Comparison of ENCODE assay signal across 9 cellular contexts in the genomic region with DNA sequence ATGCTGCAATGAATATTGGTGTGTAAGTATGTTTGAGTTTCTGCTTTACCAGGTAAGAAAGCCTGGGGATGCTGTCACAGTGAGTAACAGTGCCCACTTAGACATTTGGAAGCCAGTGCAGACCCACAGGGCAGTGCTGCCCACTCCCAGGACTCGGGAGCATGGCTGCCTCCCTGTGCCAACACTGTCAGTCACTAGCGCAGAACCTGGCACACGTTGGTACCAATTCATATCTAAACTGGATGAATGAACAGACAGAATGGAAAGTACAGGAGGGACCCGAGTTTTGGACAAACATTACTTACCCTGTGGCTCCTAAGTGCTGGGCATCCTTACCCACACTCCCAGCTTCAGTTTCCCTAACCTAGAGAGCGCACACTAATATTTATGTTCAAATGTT. TPM values are rescaled to one million over a fixed set of nuclear protein-coding genes. Genes with fewer than 3 reads are reported as not detected.
DNase-seq lines count a peak whose midpoint lies in the region; ATAC-seq, FAIRE-seq and TF ChIP-seq lines count a peak whose summit lies in the region.
"Had no signal": no experiment of that assay in that cellular context is flagged by ENCODE, and none has a peak within 500 bp of the region (broad histone marks: within the 10 kb centered on the region; RNA-seq: fewer than 3 reads in every experiment).

No MANE protein-coding gene starts in this region.

- no peak overlapping the region for H2BK15ac ChIP-seq in H9 (ENCODE audit: low read depth, low read length)

- no peak overlapping the region for H4K91ac ChIP-seq in H9 (ENCODE audit: insufficient read length, low read depth, low read length)

- H2BK12ac ChIP-seq in H9 (ENCODE audit: insufficient read length, low read depth, low read length) = no peak overlapping the region

- H3K27me3 Mint-ChIP-seq in H9 (ENCODE audit: low read depth) = peaks cover 71% of the 10 kb centered on the region
- no peaks in the 10 kb centered on the region for H3K27me3 Mint-ChIP-seq in activated T-helper 17 cell treated with anti-CD3 and anti-CD28 coated beads, Interleukin-2, amount 50 U/mL, for 72 hours

- H3K4me2 ChIP-seq in H9 (ENCODE audit: insufficient read depth, insufficient read length, low read length) (no peak overlapping the region), smooth muscle cell (peak overlapping the region; percentile 86)

- H2BK120ac ChIP-seq in H9 (ENCODE audit: low read depth, low read length, poor library complexity, severe bottlenecking) = no peak overlapping the region

- H3K18ac ChIP-seq in H9 (ENCODE audit: insufficient read length, low read depth, low read length) = no peak overlapping the region

- H3K4me1 ChIP-seq in H9 (ENCODE audit: insufficient read depth, low read length) (no peaks in the 10 kb centered on the region), right atrium auricular region (peaks cover 5 to 46% of the 10 kb centered on the region in 2 donors), smooth muscle cell (ENCODE audit: low read depth) (peaks cover 21% of the 10 kb centered on the region)

- H3K27me3 ChIP-seq in H9 (ENCODE audit: insufficient read depth, low read length) (peaks cover 39% of the 10 kb centered on the region), right atrium auricular region (no peaks in the 10 kb centered on the region), smooth muscle cell (ENCODE audit: low read depth) (peaks cover 51% of the 10 kb centered on the region)

- no peaks in the 10 kb centered on the region for H3K79me2 ChIP-seq in H9 (ENCODE audit: insufficient read depth, low read length)
- H3K79me2 ChIP-seq in smooth muscle cell (ENCODE audit: low read depth) = no peaks in the 10 kb centered on the region

- no peak for ATAC-seq in activated T-helper 17 cell treated with anti-CD3 and anti-CD28 coated beads, Interleukin-2, amount 50 U/mL, for 72 hours (replicated peaks)
- ATAC-seq in HG02798 (IDR thresholded peaks at IDR 0.05; ENCODE audit: poor library complexity, unreplicated experiment) = no peak

- H4K8ac ChIP-seq in H9 (replicated peaks; ENCODE audit: insufficient read length, low read depth, low read length) = no peak overlapping the region

- no peaks in the 10 kb centered on the region; a peak in 1 of 7 replicates for H3K36me3 Mint-ChIP-seq in H9 (ENCODE audit: insufficient read depth in 1 of 3, low read depth in 3 of 3)
- H3K36me3 Mint-ChIP-seq in activated T-helper 17 cell treated with anti-CD3 and anti-CD28 coated beads, Interleukin-2, amount 50 U/mL, for 72 hours (ENCODE audit: low read depth) = peaks cover 10% of the 10 kb centered on the region

- H3K4me3 ChIP-seq in right atrium auricular region (peak overlapping the region; percentile 72 to 80), smooth muscle cell (no peak overlapping the region)

- no peak overlapping the region for H3K56ac ChIP-seq in H9 (ENCODE audit: insufficient read length, low read depth, low read length)

- WGBS in H9 (ENCODE audit: extremely low coverage, insufficient read length, low lambda C conversion rate) = no CpG with 5 or more reads among the region's 5 CpGs
- 94% methylated on average over 5 of the region's 5 CpGs for WGBS in smooth muscle cell (ENCODE audit: low lambda C conversion rate)

- H3K4me1 Mint-ChIP-seq in H9 = peaks cover 28 to 29% of the 10 kb centered on the region in 2 experiments
- peaks cover 43% of the 10 kb centered on the region for H3K4me1 Mint-ChIP-seq in activated T-helper 17 cell treated with anti-CD3 and anti-CD28 coated beads, Interleukin-2, amount 50 U/mL, for 72 hours

- no peak for TF ChIP-seq CTCF in H9 (conservative IDR thresholded peaks at IDR 0.05)
- no peak for TF ChIP-seq CTCF in right atrium auricular region (IDR thresholded peaks at IDR 0.05)
- TF ChIP-seq CTCF in smooth muscle cell (IDR thresholded peaks at IDR 0.05; ENCODE audit: borderline replicate concordance, insufficient read depth, poor library complexity, severe bottlenecking) = no peak
- TF ChIP-seq CTCF in GM20000 (IDR thresholded peaks at IDR 0.05; ENCODE audit: extremely low read depth, missing control alignments) = no peak

- no peak overlapping the region for H3K27ac Mint-ChIP-seq in H9
- peak overlapping the region; percentile 97 for H3K27ac Mint-ChIP-seq in activated T-helper 17 cell treated with anti-CD3 and anti-CD28 coated beads, Interleukin-2, amount 50 U/mL, for 72 hours

- peaks cover 7% of the 10 kb centered on the region for H3F3A ChIP-seq in smooth muscle cell (ENCODE audit: low read depth)

- H3K27ac ChIP-seq in H9 (ENCODE audit: insufficient read length, low read depth, low read length) (no peak overlapping the region), right atrium auricular region (peak overlapping the region; percentile 99), smooth muscle cell (ENCODE audit: low read depth) (no peak overlapping the region)

- no peak overlapping the region for H3K9ac ChIP-seq in H9 (ENCODE audit: extremely low read depth, insufficient read length, low read length)
- H3K9ac ChIP-seq in smooth muscle cell (ENCODE audit: low read depth) = no peak overlapping the region

- no peak overlapping the region for H3K4ac ChIP-seq in H9 (ENCODE audit: low read depth, low read length)

- H4K20me1 ChIP-seq in H9 (ENCODE audit: control insufficient read depth, insufficient read depth, insufficient read length) (no peaks in the 10 kb centered on the region), smooth muscle cell (ENCODE audit: low read depth) (no peaks in the 10 kb centered on the region)

- H2BK20ac ChIP-seq in H9 (ENCODE audit: low read depth, low read length, poor library complexity, severe bottlenecking) = no peak overlapping the region

- no peak overlapping the region for H4K5ac ChIP-seq in H9 (ENCODE audit: insufficient read length, low read depth, low read length)

- H3K4me3 Mint-ChIP-seq in H9 = peak overlapping the region; percentile 16 to 58; a peak in 4 of 5 replicates
- peak overlapping the region; percentile 97 for H3K4me3 Mint-ChIP-seq in activated T-helper 17 cell treated with anti-CD3 and anti-CD28 coated beads, Interleukin-2, amount 50 U/mL, for 72 hours

- H3K36me3 ChIP-seq in right atrium auricular region = no peaks in the 10 kb centered on the region
- H3K36me3 ChIP-seq in smooth muscle cell (ENCODE audit: low read depth) = no peaks in the 10 kb centered on the region

- no peak overlapping the region for H2AK5ac ChIP-seq in H9 (ENCODE audit: insufficient read length, low read length)

- H2AFZ ChIP-seq in H9 (ENCODE audit: low read length) (no peak overlapping the region), smooth muscle cell (ENCODE audit: low read depth) (peak overlapping the region; percentile 89)

- no peak overlapping the region for H3T11ph ChIP-seq in H9 (ENCODE audit: low read length)

- no peak for FAIRE-seq in GM19239 (lab: Jason Lieb, UNC)

- H3K9me3 ChIP-seq in H9 (ENCODE audit: control insufficient read depth, low read depth, low read length) (no peaks in the 10 kb centered on the region), right atrium auricular region (no peaks in the 10 kb centered on the region), smooth muscle cell (replicated peaks; ENCODE audit: low read depth) (no peaks in the 10 kb centered on the region)

- peaks cover 10% of the 10 kb centered on the region for H3K23me2 ChIP-seq in H9 (ENCODE audit: insufficient read length, low read depth, low read length, poor library complexity, severe bottlenecking)

- no peak overlapping the region for H3K14ac ChIP-seq in H9 (ENCODE audit: insufficient read depth, low read length)

- H3K79me1 ChIP-seq in H9 (ENCODE audit: insufficient read depth, low read depth, low read length, poor library complexity, severe bottlenecking) = no peaks in the 10 kb centered on the region

- no peak for DNase-seq in H9
- DNase-seq in right atrium auricular region (ENCODE audit: low spot score) = no peak
- no peak for DNase-seq in smooth muscle cell (lab: John Stamatoyannopoulos, UW; ENCODE audit: unreplicated experiment)
- DNase-seq in GM20000 (ENCODE audit: low spot score) = no peak
- no peak for DNase-seq in SW 1271 (lab: John Stamatoyannopoulos, UW)
- DNase-seq in GM19239 (ENCODE audit: insufficient read length, low spot score) = no peak
- DNase-seq: SIG-M5 had no signal

- H2BK5ac ChIP-seq in H9 (ENCODE audit: insufficient read length, low read length) = no peak overlapping the region

- H3K23ac ChIP-seq in H9 (ENCODE audit: insufficient read length, low read depth, low read length) = no peak overlapping the region

- no peaks in the 10 kb centered on the region for H3K9me3 Mint-ChIP-seq in H9
- no peaks in the 10 kb centered on the region for H3K9me3 Mint-ChIP-seq in activated T-helper 17 cell treated with anti-CD3 and anti-CD28 coated beads, Interleukin-2, amount 50 U/mL, for 72 hours

RNA-seq across cellular contexts. Expression of a gene that starts 1.6 kb away (rescaled TPM):
- total RNA-seq in H9 (2021) = 0.98 and 1.8 TPM in 2 replicates
- total RNA-seq in activated T-helper 17 cell treated with anti-CD3 and anti-CD28 coated beads, Interleukin-2, amount 50 U/mL, for 72 hours = 10 to 100 TPM in 1 of 2 donors, 1 to 10 TPM in 1; 10.0 to 13.1 TPM
- 10 to 100 TPM; 25.5 to 45.9 TPM for total RNA-seq in right atrium auricular region
- 3.7 and 4.1 TPM in 2 replicates for total RNA-seq in smooth muscle cell
- 1.7 and 1.9 TPM in 2 replicates for polyA plus RNA-seq in smooth muscle cell

RNA-seq across cellular contexts. Expression of a gene that starts 18.1 kb away (rescaled TPM):
- total RNA-seq in H9 (2021) (20.4 and 23.5 TPM in 2 replicates), right atrium auricular region (10 to 100 TPM in 1 of 2 donors, 1 to 10 TPM in 1; 8.6 to 12.2 TPM), smooth muscle cell (5.8 and 6.2 TPM in 2 replicates)
- 10 to 100 TPM; 17.6 to 37.2 TPM for total RNA-seq in activated T-helper 17 cell treated with anti-CD3 and anti-CD28 coated beads, Interleukin-2, amount 50 U/mL, for 72 hours
- polyA plus RNA-seq in smooth muscle cell = 2.8 and 3.0 TPM in 2 replicates

Comparison
In these comparisons a context has a peak if more than half of its experiments do, and no peak if none do; other contexts are left out.
1. H3K27ac ChIP-seq: peak in right atrium auricular region (2 of 2); none in H9 (single experiment) and smooth muscle cell (single experiment).